In the genomic region with DNA sequence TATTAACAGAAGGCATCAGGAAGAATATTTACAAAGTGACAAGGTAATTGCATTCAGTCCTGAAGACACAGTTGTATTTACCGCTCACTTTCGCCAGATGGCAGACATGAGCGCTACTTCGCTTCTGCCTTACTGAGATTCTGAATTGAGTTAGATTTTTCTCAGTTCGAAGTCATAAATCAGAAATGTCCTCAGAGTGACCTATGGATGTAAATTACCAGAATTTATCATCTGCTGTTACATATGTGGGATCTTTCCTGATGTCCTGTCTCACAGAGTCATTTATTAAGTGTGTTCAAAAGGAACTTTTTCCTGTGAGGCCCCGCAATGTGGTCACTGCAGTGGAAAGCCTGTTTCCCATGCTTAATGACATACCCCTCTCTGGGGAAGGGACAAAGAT, we compare ENCODE assay signal across 9 cellular contexts.
DNase-seq lines count a peak whose midpoint lies in the region; ATAC-seq and TF ChIP-seq lines count a peak whose summit lies in the region.
"Had no signal": no experiment of that assay in that cellular context is flagged by ENCODE, and none has a peak within 500 bp of the region (broad histone marks: within the 10 kb centered on the region; RNA-seq: fewer than 3 reads in every experiment).

No MANE protein-coding gene starts in this region.

- no peaks in the 10 kb centered on the region for H3K9me3 ChIP-seq in breast epithelium
- H3K9me3 ChIP-seq: BLaER1 had no signal

- H3K36me3 ChIP-seq in breast epithelium: no peaks in the 10 kb centered on the region
- H3K36me3 ChIP-seq in kidney epithelial cell (ENCODE audit: control insufficient read depth, insufficient read depth, low read length): no peaks in the 10 kb centered on the region
- H3K36me3 ChIP-seq: BLaER1 had no signal

- ATAC-seq in GM21423 (IDR thresholded peaks at IDR 0.05; ENCODE audit: unreplicated experiment): peak; percentile 78

- DNase-seq in DMS79 treated with DMSO at 0.1 percent for 48 hours (lab: John Stamatoyannopoulos, UW) (peak; percentile 8), DMS79 (lab: John Stamatoyannopoulos, UW) (no peak), HPDE6-E6E7 (ENCODE audit: extremely low spot score) (peak; percentile 29), T follicular helper cell (ENCODE audit: low read depth) (peak; percentile 8), breast epithelium (ENCODE audit: low spot score in 2 of 2) (peak in 1 of 2 donors; percentile 53), kidney epithelial cell (ENCODE audit: low read depth) (peak; percentile 25)
- peak; percentile 15 to 25 for DNase-seq in stimulated activated CD4-positive, alpha-beta T cell treated with anti-CD3 and anti-CD28 coated beads, Interleukin-4, amount 100 ng/mL, for 4 hours

- no peaks in the 10 kb centered on the region for H3K4me1 ChIP-seq in breast epithelium
- H3K4me1 ChIP-seq: BLaER1 had no signal

- TF ChIP-seq CTCF in breast epithelium (IDR thresholded peaks at IDR 0.05) (peak; percentile 36 to 66 (median 65)), kidney epithelial cell (IDR thresholded peaks at IDR 0.05; ENCODE audit: insufficient read depth, low read length, poor library complexity, severe bottlenecking) (peak; percentile 88)

- H3K27ac ChIP-seq in breast epithelium: no peak overlapping the region
- H3K27ac ChIP-seq: BLaER1 had no signal

- H3K27me3 ChIP-seq in breast epithelium (no peaks in the 10 kb centered on the region), kidney epithelial cell (ENCODE audit: control insufficient read depth, insufficient read depth, low read length) (no peaks in the 10 kb centered on the region)
- H3K27me3 ChIP-seq: BLaER1 had no signal

- H3K4me3 ChIP-seq in breast epithelium: no peak overlapping the region
- H3K4me3 ChIP-seq in kidney epithelial cell (ENCODE audit: low read depth, low read length): no peak overlapping the region
- H3K4me3 ChIP-seq: BLaER1 had no signal

- TF ChIP-seq POLR2A in breast epithelium (IDR thresholded peaks at IDR 0.05): no peak

- intact Hi-C loops in breast epithelium (cut with DNase I; ENCODE audit: low total_unique reads): no loop called here
